Comparison of ENCODE assay signal across 8 cellular contexts in genomic region chr22:30634477-30635233, GRCh38. TPM values are rescaled to one million over a fixed set of nuclear protein-coding genes. Genes with fewer than 3 reads are reported as not detected.
DNase-seq lines count a peak whose midpoint lies in the region; ATAC-seq and TF ChIP-seq lines count a peak whose summit lies in the region.

No MANE protein-coding gene starts in this region.

- no peaks in the 10 kb centered on the region for H3K36me3 ChIP-seq in upper lobe of left lung

- peak overlapping the region; percentile 76 for H3K4me3 ChIP-seq in GM12865 (ENCODE audit: low read depth, low read length)
- peak overlapping the region in 3 of 4 donors; percentile 67 to 71 (median 69) for H3K4me3 ChIP-seq in upper lobe of left lung

- no peaks in the 10 kb centered on the region for H3K9me3 ChIP-seq in upper lobe of left lung

- H3K4me1 ChIP-seq in upper lobe of left lung, result peaks cover 28 to 42% (median 30%) of the 10 kb centered on the region in 4 donors

- 4 to 11% (median 9%) methylated on average over 29 of the region's 29 CpGs for WGBS in adipose tissue, 3 donors
- WGBS in upper lobe of left lung, 2 donors, result 10 to 13% methylated on average over 4 to 20 of the region's 29 CpGs

- DNase-seq in GM12865 (ENCODE audit: low read depth), result peak; percentile 93
- peak; percentile 28 for DNase-seq in NCI-H128 (lab: John Stamatoyannopoulos, UW; ENCODE audit: unreplicated experiment)
- DNase-seq in SW480 (ENCODE audit: low spot score), result peak; percentile 88
- DNase-seq in left cardiac atrium, result peak; percentile 86
- peak; percentile 96 for DNase-seq in posterior vena cava (ENCODE audit: low spot score)
- peak; percentile 90 to 95 for DNase-seq in upper lobe of left lung

- peak in 1 of 4 donors; percentile 8 for TF ChIP-seq POLR2A in upper lobe of left lung (IDR thresholded peaks at IDR 0.05)

- peak; percentile 41 for ATAC-seq in HG02623 (IDR thresholded peaks at IDR 0.05; ENCODE audit: unreplicated experiment)
- ATAC-seq in left cardiac atrium, result peak; percentile 67 to 75
- ATAC-seq in upper lobe of left lung (ENCODE audit: low FRiP score in 2 of 2), result peak; percentile 88 to 92

- intact Hi-C loops in left cardiac atrium (cut with DNase I), result loop anchor here (1.0 to 10.0 kb wide), 4 partner anchors 118 to 290 kb away; no protein-coding TSS in a partner anchor
- intact Hi-C loops in posterior vena cava (cut with DNase I), result loop anchor here (1.0 to 5.0 kb wide), 2 partner anchors 120 to 123 kb away; no protein-coding TSS in a partner anchor

- TF ChIP-seq CTCF in GM12865 (IDR thresholded peaks at IDR 0.05; ENCODE audit: insufficient read depth, low read depth, low read length, missing control alignments), result peak; percentile 92
- peak; percentile 92 to 97 (median 96) for TF ChIP-seq CTCF in upper lobe of left lung (IDR thresholded peaks at IDR 0.05)

- H3K27ac ChIP-seq in adipose tissue (ENCODE audit: low read depth, low read length) (peak overlapping the region; percentile 91), upper lobe of left lung (peak overlapping the region; percentile 86 to 95 (median 90))

- TF ChIP-seq EP300 in upper lobe of left lung (IDR thresholded peaks at IDR 0.05), result no peak

- H3K27me3 ChIP-seq in upper lobe of left lung, result no peaks in the 10 kb centered on the region

RNA-seq across cellular contexts. Expression of gene SLC35E4, which starts 0.9 kb away (rescaled TPM):
- polyA plus RNA-seq in adipose tissue, result 1 to 10 TPM; 1.1 to 3.6 (median 1.3) TPM
- total RNA-seq in left cardiac atrium (1 to 10 TPM; 2.3 to 5.3 TPM), posterior vena cava (1 to 10 TPM; 4.4 to 7.8 TPM), upper lobe of left lung (10 to 100 TPM in 2 of 6 donors, 1 to 10 TPM in 4; 1.3 to 14.7 (median 5.8) TPM)

RNA-seq across cellular contexts. Expression of gene TCN2, which starts 27.7 kb away (rescaled TPM):
- polyA plus RNA-seq in adipose tissue, result 10 to 100 TPM in 2 of 3 donors, 1 to 10 TPM in 1; 5.4 to 38.3 (median 29.2) TPM
- 10 to 100 TPM; 20.9 to 21.3 TPM for total RNA-seq in left cardiac atrium
- total RNA-seq in posterior vena cava, result 10 to 100 TPM; 23.4 to 47.3 TPM
- total RNA-seq in upper lobe of left lung, result 10 to 100 TPM; 40.2 to 87.1 (median 60.7) TPM

RNA-seq across cellular contexts. Expression of gene DUSP18, which starts 33.0 kb away (rescaled TPM):
- 1 to 10 TPM; 2.0 to 3.8 (median 2.7) TPM for polyA plus RNA-seq in adipose tissue
- total RNA-seq in left cardiac atrium (1 to 10 TPM; 3.8 to 5.6 TPM), posterior vena cava (1 to 10 TPM; 6.9 to 8.5 TPM), upper lobe of left lung (10 to 100 TPM; 13.0 to 40.9 (median 29.4) TPM)

RNA-seq across cellular contexts. Expression of gene PES1, which starts 42.9 kb away (rescaled TPM):
- 10 to 100 TPM; 45.1 to 56.0 (median 45.8) TPM for polyA plus RNA-seq in adipose tissue
- total RNA-seq in left cardiac atrium (10 to 100 TPM; 23.0 to 38.9 TPM), posterior vena cava (10 to 100 TPM; 37.9 to 48.2 TPM), upper lobe of left lung (10 to 100 TPM; 27.2 to 66.9 (median 56.9) TPM)

Comparison
In these comparisons a context has a peak if more than half of its experiments do, and no peak if none do; other contexts are left out.
1. Peak in every context shown above with its lines: DNase-seq, ATAC-seq, H3K4me3 ChIP-seq and H3K27ac ChIP-seq.
2. DNase-seq: peak in every context shown above with its lines; median percentile 96 in posterior vena cava; 93 in GM12865; 92 in upper lobe of left lung; 88 in SW480; 86 in left cardiac atrium; 28 in NCI-H128.